Comparison of ENCODE assay signal across 10 cellular contexts in genomic region chr2:240989451-240990265, GRCh38. TPM values are rescaled to one million over a fixed set of nuclear protein-coding genes. Genes with fewer than 3 reads are reported as not detected.
DNase-seq lines count a peak whose midpoint lies in the region; ATAC-seq and TF ChIP-seq lines count a peak whose summit lies in the region.
"Had no signal": no experiment of that assay in that cellular context is flagged by ENCODE, and none has a peak within 500 bp of the region (broad histone marks: within the 10 kb centered on the region; RNA-seq: fewer than 3 reads in every experiment).

No MANE protein-coding gene starts in this region.

- H3K27me3 ChIP-seq in tibial nerve = no peaks in the 10 kb centered on the region

- no peak for TF ChIP-seq POLR2A in tibial nerve (IDR thresholded peaks at IDR 0.05)

- H3K27ac ChIP-seq in tibial nerve = peak overlapping the region in 1 of 4 donors; percentile 42

- TF ChIP-seq CTCF in glutamatergic neuron (IDR thresholded peaks at IDR 0.05; ENCODE audit: partially characterized antibody, unreplicated experiment) (no peak), tibial nerve (IDR thresholded peaks at IDR 0.05) (peak in 4 of 5 experiments; percentile 23 to 48 (median 31))

- H3K4me1 ChIP-seq in tibial nerve = peaks cover 7 to 85% (median 34%) of the 10 kb centered on the region in 4 donors

- H3K9me3 Mint-ChIP-seq in glutamatergic neuron (ENCODE audit: unreplicated experiment) = peaks cover 8% of the 10 kb centered on the region
- H3K9me3 Mint-ChIP-seq: T-cell had no signal

- 76 to 85% methylated on average over 14 to 15 of the region's 17 CpGs for WGBS in tibial nerve, 2 donors

- H3K4me1 Mint-ChIP-seq in glutamatergic neuron (ENCODE audit: low read depth, unreplicated experiment) = peaks cover 8% of the 10 kb centered on the region

- H3K27ac Mint-ChIP-seq in glutamatergic neuron (ENCODE audit: unreplicated experiment) = no peak overlapping the region
- H3K27ac Mint-ChIP-seq: T-cell had no signal

- ATAC-seq in GM19023 (IDR thresholded peaks at IDR 0.05; ENCODE audit: unreplicated experiment) = no peak
- ATAC-seq: T-cell had no signal

- no peak for TF ChIP-seq EP300 in tibial nerve (IDR thresholded peaks at IDR 0.05)

- H3K4me3 Mint-ChIP-seq in glutamatergic neuron (ENCODE audit: unreplicated experiment) = no peak overlapping the region
- H3K4me3 Mint-ChIP-seq: T-cell had no signal

- DNase-seq in NOMO-1 treated with DMSO at 0.1 percent for 48 hours (lab: John Stamatoyannopoulos, UW; ENCODE audit: unreplicated experiment) (peak; percentile 13), NOMO-1 treated with dmso at 0.1 percent for 144 hours (lab: John Stamatoyannopoulos, UW; ENCODE audit: unreplicated experiment) (no peak), RPMI7951 (ENCODE audit: low read depth) (peak; percentile 52), glutamatergic neuron (peak; percentile 38), tibial nerve (ENCODE audit: low spot score in 2 of 2) (peak in 1 of 2 donors; percentile 16), NCI-H510A treated with DMSO at 0.1 percent for 48 hours (lab: John Stamatoyannopoulos, UW) (no peak), NCI-H2171 treated with DMSO at 0.1 percent for 48 hours (lab: John Stamatoyannopoulos, UW) (no peak)
- DNase-seq: DMS153 had no signal

- H3K36me3 Mint-ChIP-seq in glutamatergic neuron (ENCODE audit: unreplicated experiment) = no peaks in the 10 kb centered on the region
- H3K36me3 Mint-ChIP-seq: T-cell had no signal

- H3K9me3 ChIP-seq in tibial nerve = peaks cover 0 to 12% (median 0%) of the 10 kb centered on the region in 4 donors

- H3K27me3 Mint-ChIP-seq in glutamatergic neuron (ENCODE audit: unreplicated experiment) = peaks cover 12% of the 10 kb centered on the region

- H3K36me3 ChIP-seq in tibial nerve = no peaks in the 10 kb centered on the region

- no peak overlapping the region for H3K4me3 ChIP-seq in tibial nerve

RNA-seq across cellular contexts. Expression of gene SNED1, which starts 8.8 kb away (rescaled TPM):
- 63.7 and 65.5 TPM in 2 replicates for total RNA-seq in RPMI7951 (2014; rRNA removed; shearing (Covaris generic))
- total RNA-seq in glutamatergic neuron (ENCODE audit: unreplicated experiment) (2.8 TPM), tibial nerve (100 to 1,000 TPM; 116 to 226 (median 141) TPM)

Comparison
In these comparisons a context has a peak if more than half of its experiments do, and no peak if none do; other contexts are left out.
1. DNase-seq: peak in NOMO-1 treated with DMSO at 0.1 percent for 48 hours (single experiment), RPMI7951 (single experiment) and glutamatergic neuron (single experiment); none in NOMO-1 treated with dmso at 0.1 percent for 144 hours (single experiment), NCI-H510A treated with DMSO at 0.1 percent for 48 hours (single experiment) and NCI-H2171 treated with DMSO at 0.1 percent for 48 hours (single experiment).
2. RNA of gene SNED1, which starts 8.8 kb away (total RNA-seq): 116 to 226 TPM in tibial nerve and 63.7 to 65.5 TPM in RPMI7951; 2.8 TPM in glutamatergic neuron (single experiment); every median in the first group is over 10 times any median in the second.